ENCODE assay signal across 8 cellular contexts in genomic region chr3:128488636-128488994, GRCh38. TPM values are rescaled to one million over a fixed set of nuclear protein-coding genes. Genes with fewer than 3 reads are reported as not detected.
DNase-seq lines count a peak whose midpoint lies in the region; ATAC-seq and TF ChIP-seq lines count a peak whose summit lies in the region.

No MANE protein-coding gene starts in this region.

- intact Hi-C loops in heart left ventricle (cut with DNase I), result loop anchor here in 6 of 10 donors (2.0 to 5.0 kb wide), 5 partner anchors 60 to 411 kb away; no protein-coding TSS in a partner anchor
- intact Hi-C loops in Right ventricle myocardium inferior (cut with DNase I), result no loop called here
- intact Hi-C loops in uterus (cut with DNase I; ENCODE audit: low total_unique reads), result loop anchor here (5.0 kb wide), 1 partner anchor 311 kb away; no protein-coding TSS in a partner anchor

- TF ChIP-seq POLR2A in heart left ventricle (IDR thresholded peaks at IDR 0.05), result no peak
- TF ChIP-seq POLR2A in uterus (IDR thresholded peaks at IDR 0.05), result no peak

- H3K27ac ChIP-seq in heart left ventricle (peak overlapping the region; percentile 64 to 98 (median 93)), uterus (peak overlapping the region; percentile 99 to 100)

- H3K4me3 ChIP-seq in heart left ventricle (peak overlapping the region; percentile 59 to 84 (median 70)), kidney epithelial cell (ENCODE audit: low read depth, low read length) (peak overlapping the region; percentile 37), uterus (peak overlapping the region; percentile 56 to 98), MG63 (no peak overlapping the region)

- peaks cover 37 to 100% (median 88%) of the 10 kb centered on the region in 9 donors for H3K27me3 ChIP-seq in heart left ventricle
- H3K27me3 ChIP-seq in kidney epithelial cell (ENCODE audit: control insufficient read depth, insufficient read depth, low read length), result peaks cover 98% of the 10 kb centered on the region
- H3K27me3 ChIP-seq in uterus, result no peaks in the 10 kb centered on the region
- peaks cover 69% of the 10 kb centered on the region for H3K27me3 ChIP-seq in MG63

- no peaks in the 10 kb centered on the region for H3K9me3 ChIP-seq in heart left ventricle
- H3K9me3 ChIP-seq in uterus, result no peaks in the 10 kb centered on the region
- no peaks in the 10 kb centered on the region; the same call in 1 of the 2 replicates for H3K9me3 ChIP-seq in MG63

- DNase-seq in heart left ventricle (peak in 1 of 5 donors; percentile 34), Right ventricle myocardium inferior (ENCODE audit: missing footprints) (no peak), kidney epithelial cell (ENCODE audit: low read depth) (no peak), uterus (no peak), MG63 (no peak), SKM-1 treated with dmso at 0.1 percent for 144 hours (lab: John Stamatoyannopoulos, UW; ENCODE audit: unreplicated experiment) (no peak)
- peak; percentile 37 to 46 for DNase-seq in activated T-cell treated with anti-CD3 and anti-CD28 coated beads, Interleukin-2, amount 50 U/mL, for 48 hours

- no peak for TF ChIP-seq CTCF in heart left ventricle (IDR thresholded peaks at IDR 0.05)
- no peak for TF ChIP-seq CTCF in kidney epithelial cell (IDR thresholded peaks at IDR 0.05; ENCODE audit: insufficient read depth, low read length, poor library complexity, severe bottlenecking)
- no peak for TF ChIP-seq CTCF in uterus (IDR thresholded peaks at IDR 0.05)

- H3K36me3 ChIP-seq in heart left ventricle (peaks cover 0 to 26% (median 0%) of the 10 kb centered on the region in 9 donors), kidney epithelial cell (ENCODE audit: control insufficient read depth, insufficient read depth, low read length) (no peaks in the 10 kb centered on the region), uterus (no peaks in the 10 kb centered on the region), MG63 (no peaks in the 10 kb centered on the region)

- ATAC-seq in heart left ventricle (no peak), Right ventricle myocardium inferior (no peak), HG02678 (IDR thresholded peaks at IDR 0.05; ENCODE audit: unreplicated experiment) (no peak)

- WGBS in heart left ventricle, 4 donors, result 1 to 3% (median 1%) methylated on average over 8 to 21 of the region's 21 CpGs

- peaks cover 0 to 90% (median 51%) of the 10 kb centered on the region in 12 donors for H3K4me1 ChIP-seq in heart left ventricle
- H3K4me1 ChIP-seq in uterus, result peaks cover 0 to 21% of the 10 kb centered on the region in 2 donors

RNA-seq across cellular contexts. Expression of gene GATA2, which starts 4.4 kb away (rescaled TPM):
- total RNA-seq in heart left ventricle, result 10 to 100 TPM in 7 of 9 donors, 1 to 10 TPM in 2; 6.0 to 30.7 (median 12.3) TPM
- 10 to 100 TPM; 16.8 to 18.2 TPM for polyA plus RNA-seq in heart left ventricle
- total RNA-seq in Right ventricle myocardium inferior, result 9.1 TPM
- total RNA-seq in kidney epithelial cell, result 5.6 and 6.0 TPM in 2 replicates
- total RNA-seq in uterus, result 100 to 1,000 TPM in 1 of 4 donors, 10 to 100 TPM in 3; 30.9 to 171 (median 52.5) TPM
- total RNA-seq in MG63 (2014; rRNA removed; shearing (Covaris generic); ENCODE audit: low replicate concordance), result 0.27 and 2.6 TPM in 2 replicates

RNA-seq across cellular contexts. Expression of gene DNAJB8, which starts 21.9 kb away (rescaled TPM):
- total RNA-seq in heart left ventricle (not detected), Right ventricle myocardium inferior (not detected), kidney epithelial cell (not detected in 2 replicates), uterus (not detected)
- polyA plus RNA-seq in heart left ventricle, result not detected
- not detected in 2 replicates for total RNA-seq in MG63 (2014; rRNA removed; shearing (Covaris generic); ENCODE audit: low replicate concordance)

Comparison
In these comparisons a context has a peak if more than half of its experiments do, and no peak if none do; other contexts are left out.
1. DNase-seq: peak in activated T-cell treated with anti-CD3 and anti-CD28 coated beads, Interleukin-2, amount 50 U/mL, for 48 hours (2 of 2); none in Right ventricle myocardium inferior (single experiment), kidney epithelial cell (single experiment), uterus (0 of 2), MG63 (single experiment) and SKM-1 treated with dmso at 0.1 percent for 144 hours (single experiment).